Comparison of ENCODE assay signal across 15 cellular contexts in the genomic region with DNA sequence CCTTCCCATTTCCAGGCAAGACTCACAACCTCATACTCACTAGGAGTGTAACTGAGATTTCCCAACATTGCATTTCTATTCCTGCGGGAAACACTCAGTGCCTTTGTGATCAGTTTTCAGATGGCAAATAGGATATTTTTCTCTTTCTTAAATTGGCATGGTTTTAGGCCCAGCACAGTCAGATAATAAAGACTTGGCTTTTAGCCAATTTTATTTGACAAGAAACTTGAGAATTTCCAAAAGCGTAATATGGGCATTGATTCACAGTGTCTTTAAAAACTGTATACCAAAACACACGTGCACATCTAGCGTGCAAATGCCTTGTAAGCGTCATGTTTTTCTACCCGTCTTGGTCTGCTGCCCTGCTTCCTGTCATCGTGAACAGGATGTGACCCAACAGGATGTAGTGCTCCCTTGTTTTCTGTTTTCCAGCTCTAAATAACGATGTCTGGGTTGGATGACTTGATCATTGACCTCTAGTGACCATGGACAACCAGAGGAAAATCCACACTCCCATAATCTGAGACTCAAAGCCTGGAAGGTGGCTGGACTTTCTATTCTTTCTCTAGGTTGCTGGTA. TPM values are rescaled to one million over a fixed set of nuclear protein-coding genes. Genes with fewer than 3 reads are reported as not detected.
A peak's percentile ranks its signal among the peaks of the same experiment; 100 is the strongest.
DNase-seq lines count a peak whose midpoint lies in the region; ATAC-seq and TF ChIP-seq lines count a peak whose summit lies in the region.
"Had no signal": no experiment of that assay in that cellular context is flagged by ENCODE, and none has a peak within 500 bp of the region (broad histone marks: within the 10 kb centered on the region; RNA-seq: fewer than 3 reads in every experiment).

No MANE protein-coding gene starts in this region.

- H3K27ac Mint-ChIP-seq in activated T-helper 17 cell treated with anti-CD3 and anti-CD28 coated beads, Interleukin-2, amount 50 U/mL, for 72 hours: no peak overlapping the region
- peak overlapping the region; percentile 64 to 96 (median 84) for H3K27ac Mint-ChIP-seq in naive B cell
- H3K27ac Mint-ChIP-seq: activated naive CD8-positive, alpha-beta T cell treated with anti-CD3 and anti-CD28 coated beads, Interleukin-2, amount 50 U/mL, for 24 hours; stimulated activated naive CD8-positive, alpha-beta T cell treated with anti-CD3 and anti-CD28 coated beads, Interleukin-15, Interleukin-2, amounts not matched to agents 100 ng/mL and 50 ng/mL, for 24 hours had no signal

- peaks cover 6% of the 10 kb centered on the region; the same call in 1 of the 2 replicates for H3K9me3 ChIP-seq in DOHH2 (ENCODE audit: control insufficient read depth, insufficient read depth, low read length)
- H3K9me3 ChIP-seq: ovary had no signal

- no peak for TF ChIP-seq CTCF in DOHH2 (IDR thresholded peaks at IDR 0.05; ENCODE audit: low read depth, low read length, poor library complexity, severe bottlenecking)

- H3K36me3 Mint-ChIP-seq in activated T-helper 17 cell treated with anti-CD3 and anti-CD28 coated beads, Interleukin-2, amount 50 U/mL, for 72 hours (ENCODE audit: low read depth): no peaks in the 10 kb centered on the region
- no peaks in the 10 kb centered on the region for H3K36me3 Mint-ChIP-seq in naive B cell

- ATAC-seq in GM21717 (IDR thresholded peaks at IDR 0.05; ENCODE audit: unreplicated experiment): peak; percentile 45
- ATAC-seq in activated T-helper 17 cell treated with anti-CD3 and anti-CD28 coated beads, Interleukin-2, amount 50 U/mL, for 72 hours (replicated peaks): no peak
- peak; percentile 80 to 82 for ATAC-seq in naive B cell (ENCODE audit: low read depth in 2 of 2)
- ATAC-seq in HG03565 (IDR thresholded peaks at IDR 0.05; ENCODE audit: unreplicated experiment): no peak
- ATAC-seq: activated naive CD8-positive, alpha-beta T cell treated with anti-CD3 and anti-CD28 coated beads, Interleukin-2, amount 50 U/mL, for 24 hours had no signal

- no peaks in the 10 kb centered on the region for H3K79me2 ChIP-seq in DOHH2 (ENCODE audit: control insufficient read depth, low read length)

- no peaks in the 10 kb centered on the region for H3K27me3 Mint-ChIP-seq in activated T-helper 17 cell treated with anti-CD3 and anti-CD28 coated beads, Interleukin-2, amount 50 U/mL, for 72 hours
- H3K27me3 Mint-ChIP-seq in naive B cell: no peaks in the 10 kb centered on the region
- H3K27me3 Mint-ChIP-seq: activated naive CD8-positive, alpha-beta T cell treated with anti-CD3 and anti-CD28 coated beads, Interleukin-2, amount 50 U/mL, for 24 hours; stimulated activated naive CD8-positive, alpha-beta T cell treated with anti-CD3 and anti-CD28 coated beads, Interleukin-15, Interleukin-2, amounts not matched to agents 100 ng/mL and 50 ng/mL, for 24 hours had no signal

- DNase-seq in naive B cell (peak; percentile 50), AML-193 (lab: John Stamatoyannopoulos, UW) (no peak), NCI-H1930 (lab: John Stamatoyannopoulos, UW) (no peak)
- no peak for DNase-seq in effector CD4-positive, alpha-beta T cell
- DNase-seq: activated naive CD8-positive, alpha-beta T cell treated with anti-CD3 and anti-CD28 coated beads, Interleukin-2, amount 50 U/mL, for 24 hours; caudate nucleus; DMS53; NCI-H748 treated with DMSO at 0.1 percent for 48 hours; ovary had no signal

- peak overlapping the region; percentile 7 for H3K4me3 Mint-ChIP-seq in activated T-helper 17 cell treated with anti-CD3 and anti-CD28 coated beads, Interleukin-2, amount 50 U/mL, for 72 hours
- peak overlapping the region in 6 of 8 donors; percentile 9 to 79 (median 66) for H3K4me3 Mint-ChIP-seq in naive B cell
- H3K4me3 Mint-ChIP-seq: activated naive CD8-positive, alpha-beta T cell treated with anti-CD3 and anti-CD28 coated beads, Interleukin-2, amount 50 U/mL, for 24 hours; stimulated activated naive CD8-positive, alpha-beta T cell treated with anti-CD3 and anti-CD28 coated beads, Interleukin-15, Interleukin-2, amounts not matched to agents 100 ng/mL and 50 ng/mL, for 24 hours had no signal

- H3F3A ChIP-seq in DOHH2 (ENCODE audit: control insufficient read depth, insufficient read depth): no peaks in the 10 kb centered on the region

- peak overlapping the region; percentile 50 for H3K4me2 ChIP-seq in DOHH2 (ENCODE audit: low read length)

- H3K4me1 Mint-ChIP-seq in activated T-helper 17 cell treated with anti-CD3 and anti-CD28 coated beads, Interleukin-2, amount 50 U/mL, for 72 hours: peaks cover 4% of the 10 kb centered on the region
- H3K4me1 Mint-ChIP-seq in naive B cell: peaks cover 36 to 49% (median 37%) of the 10 kb centered on the region in 3 donors

- no peaks in the 10 kb centered on the region for H3K27me3 ChIP-seq in DOHH2 (ENCODE audit: control insufficient read depth, low read length)
- H3K27me3 ChIP-seq: ovary had no signal

- peaks cover 40% of the 10 kb centered on the region for H3K4me1 ChIP-seq in DOHH2 (ENCODE audit: control insufficient read depth, low read length)

- H3K9me2 ChIP-seq in DOHH2 (replicated peaks; ENCODE audit: control insufficient read depth, low read length): no peaks in the 10 kb centered on the region

- H3K4me3 ChIP-seq in DOHH2 (ENCODE audit: low read length): peak overlapping the region; percentile 26
- H3K4me3 ChIP-seq: ovary had no signal

- H3K9me3 Mint-ChIP-seq in activated T-helper 17 cell treated with anti-CD3 and anti-CD28 coated beads, Interleukin-2, amount 50 U/mL, for 72 hours: no peaks in the 10 kb centered on the region
- peaks cover 0 to 25% (median 4%) of the 10 kb centered on the region in 7 donors for H3K9me3 Mint-ChIP-seq in naive B cell
- H3K9me3 Mint-ChIP-seq: activated naive CD8-positive, alpha-beta T cell treated with anti-CD3 and anti-CD28 coated beads, Interleukin-2, amount 50 U/mL, for 24 hours; stimulated activated naive CD8-positive, alpha-beta T cell treated with anti-CD3 and anti-CD28 coated beads, Interleukin-15, Interleukin-2, amounts not matched to agents 100 ng/mL and 50 ng/mL, for 24 hours had no signal

- peak overlapping the region; percentile 2; the same call in 1 of the 2 replicates for H3K27ac ChIP-seq in DOHH2 (ENCODE audit: low read depth, low read length)
- H3K27ac ChIP-seq: ovary, RWPE1 had no signal

- H3K36me3 ChIP-seq in DOHH2 (ENCODE audit: control insufficient read depth, low read length): no peaks in the 10 kb centered on the region
- H3K36me3 ChIP-seq: ovary had no signal

- no peaks in the 10 kb centered on the region for H4K20me1 ChIP-seq in DOHH2 (ENCODE audit: control insufficient read depth, insufficient read depth, low read depth, low read length)

RNA-seq across cellular contexts. Expression of a gene that starts 24.7 kb away (rescaled TPM):
- under 1 TPM in 1 of 2 donors, not detected in 1; 0.56 TPM for total RNA-seq in activated T-helper 17 cell treated with anti-CD3 and anti-CD28 coated beads, Interleukin-2, amount 50 U/mL, for 72 hours
- polyA plus RNA-seq in naive B cell (ENCODE audit: low read depth in 6 of 6): not detected

Comparison
In these comparisons a context has a peak if more than half of its experiments do, and no peak if none do; other contexts are left out.
1. ATAC-seq: peak in GM21717 (single experiment) and naive B cell (2 of 2); none in activated T-helper 17 cell treated with anti-CD3 and anti-CD28 coated beads, Interleukin-2, amount 50 U/mL, for 72 hours (single experiment) and HG03565 (single experiment).